8 cellular contexts compared by ENCODE assay signal in the genomic region with DNA sequence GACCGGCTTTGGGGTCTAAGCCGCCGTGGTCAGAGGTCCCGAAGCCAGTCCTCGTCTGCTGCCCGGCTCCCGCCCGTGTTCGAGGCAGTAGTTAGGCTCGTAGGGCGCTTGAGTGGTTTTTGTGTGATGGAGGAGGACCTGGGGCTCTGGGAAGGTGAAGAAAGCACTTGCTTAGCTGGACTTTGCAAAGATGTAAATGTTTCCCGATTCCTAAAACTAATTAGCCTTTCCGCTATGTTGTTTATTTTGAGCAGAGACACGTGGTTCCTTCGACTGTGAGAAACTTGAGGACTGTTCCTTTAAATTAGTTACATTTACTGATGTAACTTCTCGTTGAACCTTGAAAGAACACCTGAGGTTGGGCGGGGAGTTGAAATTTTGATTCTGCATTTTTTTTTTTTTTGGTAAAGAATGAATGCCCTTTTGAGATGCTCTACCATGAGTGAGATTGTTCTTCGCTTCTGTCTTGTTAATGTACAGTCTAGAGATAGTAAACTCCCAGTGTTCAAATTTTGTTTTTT. TPM values are rescaled to one million over a fixed set of nuclear protein-coding genes. Genes with fewer than 3 reads are reported as not detected.
DNase-seq lines count a peak whose midpoint lies in the region; ATAC-seq, FAIRE-seq and TF ChIP-seq lines count a peak whose summit lies in the region.

No MANE protein-coding gene starts in this region.

- H3K27me3 ChIP-seq in SJSA1 (replicated peaks) (no peaks in the 10 kb centered on the region), neural cell (ENCODE audit: insufficient read depth, low read depth, low read length) (no peaks in the 10 kb centered on the region)

- H3K9me3 ChIP-seq in SJSA1 (replicated peaks) (no peaks in the 10 kb centered on the region), neural cell (ENCODE audit: low read length) (no peaks in the 10 kb centered on the region)

- H3K9me2 ChIP-seq in neural cell (ENCODE audit: insufficient read depth, low read length) = no peaks in the 10 kb centered on the region

- peak overlapping the region; percentile 78 for H3K4me2 ChIP-seq in neural cell (ENCODE audit: low read length)

- peak overlapping the region; percentile 73 for H3K4me3 ChIP-seq in SJSA1
- peak overlapping the region; percentile 89 for H3K4me3 ChIP-seq in neural cell (ENCODE audit: low read length)

- H3K79me2 ChIP-seq in neural cell (replicated peaks; ENCODE audit: insufficient read depth, low read length) = peaks cover 36% of the 10 kb centered on the region

- ATAC-seq in HG03196 (IDR thresholded peaks at IDR 0.05; ENCODE audit: unreplicated experiment) = peak; percentile 5

- peak overlapping the region; percentile 95 for H2AFZ ChIP-seq in neural cell (ENCODE audit: low read depth, low read length)

- FAIRE-seq in GM18507 (lab: Jason Lieb, UNC) = peak; percentile 65

- no peaks in the 10 kb centered on the region for H4K20me1 ChIP-seq in neural cell (ENCODE audit: insufficient read depth)

- H3K36me3 ChIP-seq in SJSA1 (0 out of 2 replicates have a peak, but pooled peaks cover 5% of the 10 kb centered on the region), neural cell (ENCODE audit: insufficient read depth, low read length) (no peaks in the 10 kb centered on the region)

- DNase-seq in GM18507 (ENCODE audit: extremely low spot score, insufficient read length, low read depth) (no peak), SJSA1 (ENCODE audit: low read depth in 1 of 2, low spot score in 2 of 2) (no peak), epithelial cell of prostate (ENCODE audit: low read depth, low spot score) (no peak), UCSD-AML1 (lab: John Stamatoyannopoulos, UW; ENCODE audit: unreplicated experiment) (no peak)
- no peak for DNase-seq in activated CD4-positive, CD25-positive, alpha-beta regulatory T cell (lab: John Stamatoyannopoulos, UW)

- peak overlapping the region; percentile 98 for H3K27ac ChIP-seq in 22Rv1
- peak overlapping the region; percentile 97 for H3K27ac ChIP-seq in SJSA1
- peak overlapping the region; percentile 97 for H3K27ac ChIP-seq in epithelial cell of prostate
- H3K27ac ChIP-seq in neural cell (ENCODE audit: low read length) = peak overlapping the region; percentile 74

- TF ChIP-seq CTCF in 22Rv1 (IDR thresholded peaks at IDR 0.05) (no peak), neural cell (IDR thresholded peaks at IDR 0.05; ENCODE audit: poor library complexity, severe bottlenecking) (no peak)

- H3K4me1 ChIP-seq in SJSA1 (replicated peaks) = peaks cover 18% of the 10 kb centered on the region

- no peak for TF ChIP-seq EP300 in neural cell (conservative IDR thresholded peaks at IDR 0.05; ENCODE audit: poor library complexity, severe bottlenecking)

- TF ChIP-seq RAD21 in neural cell (conservative IDR thresholded peaks at IDR 0.05) = no peak

- no peaks in the 10 kb centered on the region for H3F3A ChIP-seq in neural cell (ENCODE audit: insufficient read depth, low read length, poor library complexity, severe bottlenecking)

- peak overlapping the region; percentile 81 for H3K9ac ChIP-seq in neural cell (ENCODE audit: low read length)

TF ChIP-seq in neural cell, 6 proteins besides CTCF, POLR2A, EP300 and RAD21:
- TF ChIP-seq, protein P1, sequence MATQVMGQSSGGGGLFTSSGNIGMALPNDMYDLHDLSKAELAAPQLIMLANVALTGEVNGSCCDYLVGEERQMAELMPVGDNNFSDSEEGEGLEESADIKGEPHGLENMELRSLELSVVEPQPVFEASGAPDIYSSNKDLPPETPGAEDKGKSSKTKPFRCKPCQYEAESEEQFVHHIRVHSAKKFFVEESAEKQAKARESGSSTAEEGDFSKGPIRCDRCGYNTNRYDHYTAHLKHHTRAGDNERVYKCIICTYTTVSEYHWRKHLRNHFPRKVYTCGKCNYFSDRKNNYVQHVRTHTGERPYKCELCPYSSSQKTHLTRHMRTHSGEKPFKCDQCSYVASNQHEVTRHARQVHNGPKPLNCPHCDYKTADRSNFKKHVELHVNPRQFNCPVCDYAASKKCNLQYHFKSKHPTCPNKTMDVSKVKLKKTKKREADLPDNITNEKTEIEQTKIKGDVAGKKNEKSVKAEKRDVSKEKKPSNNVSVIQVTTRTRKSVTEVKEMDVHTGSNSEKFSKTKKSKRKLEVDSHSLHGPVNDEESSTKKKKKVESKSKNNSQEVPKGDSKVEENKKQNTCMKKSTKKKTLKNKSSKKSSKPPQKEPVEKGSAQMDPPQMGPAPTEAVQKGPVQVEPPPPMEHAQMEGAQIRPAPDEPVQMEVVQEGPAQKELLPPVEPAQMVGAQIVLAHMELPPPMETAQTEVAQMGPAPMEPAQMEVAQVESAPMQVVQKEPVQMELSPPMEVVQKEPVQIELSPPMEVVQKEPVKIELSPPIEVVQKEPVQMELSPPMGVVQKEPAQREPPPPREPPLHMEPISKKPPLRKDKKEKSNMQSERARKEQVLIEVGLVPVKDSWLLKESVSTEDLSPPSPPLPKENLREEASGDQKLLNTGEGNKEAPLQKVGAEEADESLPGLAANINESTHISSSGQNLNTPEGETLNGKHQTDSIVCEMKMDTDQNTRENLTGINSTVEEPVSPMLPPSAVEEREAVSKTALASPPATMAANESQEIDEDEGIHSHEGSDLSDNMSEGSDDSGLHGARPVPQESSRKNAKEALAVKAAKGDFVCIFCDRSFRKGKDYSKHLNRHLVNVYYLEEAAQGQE (IDR thresholded peaks at IDR 0.05; ENCODE audit: borderline replicate concordance) = no peak
- TF ChIP-seq MXI1 (conservative IDR thresholded peaks at IDR 0.05; ENCODE audit: poor library complexity, severe bottlenecking) = peak; percentile 69
TF ChIP-seq in neural cell: peak in this region for 1.

RNA-seq across cellular contexts. Expression of a gene that starts 33.9 kb away (rescaled TPM):
- total RNA-seq in SJSA1 (2014; rRNA removed; shearing (Covaris generic)) = 10.4 and 19.2 TPM in 2 replicates
- 12.3 and 17.7 TPM in 2 replicates for polyA plus RNA-seq in neural cell
- 18.3 and 23.2 TPM in 2 replicates for polyA minus RNA-seq in neural cell
